Comparison of ENCODE assay signal across 11 cellular contexts in genomic region chr10:102676916-102677315, GRCh38. TPM values are rescaled to one million over a fixed set of nuclear protein-coding genes. Genes with fewer than 3 reads are reported as not detected.
DNase-seq lines count a peak whose midpoint lies in the region; ATAC-seq and TF ChIP-seq lines count a peak whose summit lies in the region.
"Had no signal": no experiment of that assay in that cellular context is flagged by ENCODE, and none has a peak within 500 bp of the region (broad histone marks: within the 10 kb centered on the region; RNA-seq: fewer than 3 reads in every experiment).

No MANE protein-coding gene starts in this region.

- no CpG with 5 or more reads among the region's 4 CpGs for WGBS in IMR-90 (ENCODE audit: extremely low coverage in 2 of 2, insufficient read length in 1 of 2), 2 experiments
- 72 to 77% methylated on average over 4 of the region's 4 CpGs for WGBS in testis, 2 donors

- peak overlapping the region in 4 of 5 experiments; percentile 8 to 98 (median 96) for H3K27ac Mint-ChIP-seq in brain

- peak overlapping the region; percentile 82 for H3K23ac ChIP-seq in IMR-90 (ENCODE audit: low read depth, low read length)

- H4K91ac ChIP-seq in IMR-90 (ENCODE audit: insufficient read depth, low read depth, low read length) = peak overlapping the region; percentile 83

- TF ChIP-seq POLR2A in IMR-90 (IDR thresholded peaks at IDR 0.05; ENCODE audit: low read depth, low read length) (no peak), testis (IDR thresholded peaks at IDR 0.05) (no peak)

- peaks cover 4% of the 10 kb centered on the region; the same call in 1 of the 2 replicates for H3K36me3 ChIP-seq in IMR-90 (ENCODE audit: control insufficient read depth, insufficient read depth, low read length)
- peaks cover 0 to 6% of the 10 kb centered on the region in 2 donors for H3K36me3 ChIP-seq in muscle layer of duodenum (ENCODE audit: control insufficient read depth in 1 of 2, insufficient read depth in 2 of 2, low read length in 2 of 2)
- no peaks in the 10 kb centered on the region for H3K36me3 ChIP-seq in testis (ENCODE audit: low read depth, missing control alignments)

- H3K14ac ChIP-seq in IMR-90 (replicated peaks; ENCODE audit: low read depth, low read length) = peak overlapping the region; percentile 78

- H2BK15ac ChIP-seq in IMR-90 (ENCODE audit: low read depth, low read length) = peak overlapping the region; percentile 79; the same call in 2 of the 3 replicates

- H3K56ac ChIP-seq in IMR-90 (ENCODE audit: extremely low read depth, insufficient read depth, low read length) = peak overlapping the region; percentile 78; the same call in 1 of the 2 replicates

- ATAC-seq in IMR-90 (ENCODE audit: low read depth) (no peak), HG03354 (IDR thresholded peaks at IDR 0.05; ENCODE audit: poor library complexity, severe bottlenecking, unreplicated experiment) (no peak), HG03280 (IDR thresholded peaks at IDR 0.05; ENCODE audit: unreplicated experiment) (no peak)

- in situ Hi-C loops in IMR-90 (cut with MboI; ENCODE audit: low sequenced_read_pairs) = no loop called here

- H4K20me1 ChIP-seq in IMR-90 (ENCODE audit: insufficient read depth, low read length) = no peaks in the 10 kb centered on the region

- peak overlapping the region; percentile 73 for H2AK9ac ChIP-seq in IMR-90 (replicated peaks; ENCODE audit: low read depth, low read length, poor library complexity)

- peak overlapping the region; percentile 76 for H3K4me2 ChIP-seq in IMR-90 (ENCODE audit: low read depth, low read length)

- H3K4me3 ChIP-seq in IMR-90 (ENCODE audit: insufficient read depth, low read depth, low read length) (no peak overlapping the region), muscle layer of duodenum (ENCODE audit: low read depth in 1 of 2, low read length in 2 of 2) (peak overlapping the region in 1 of 2 donors; percentile 8), testis (no peak overlapping the region)

- H2BK5ac ChIP-seq in IMR-90 (ENCODE audit: low read depth, low read length, poor library complexity, severe bottlenecking) = peak overlapping the region; percentile 97

- peaks cover 27% of the 10 kb centered on the region for H3K9me1 ChIP-seq in IMR-90 (ENCODE audit: insufficient read depth, low read length)

- H2AK5ac ChIP-seq in IMR-90 (ENCODE audit: low read depth, low read length) = peak overlapping the region; percentile 71

- peak overlapping the region; percentile 39 for H2AFZ ChIP-seq in IMR-90 (replicated peaks; ENCODE audit: low read length, poor library complexity)

- peak overlapping the region; percentile 89 for H4K5ac ChIP-seq in IMR-90 (ENCODE audit: low read depth, low read length)

- POLR2A ChIA-PET in IMR-90 (lab: Charles Lee; ENCODE audit: unreplicated experiment) = interaction anchor here (1.0 to 1.1 kb wide), 2 partner anchors 16 to 32 kb away, joined by 3 to 14 read pairs; no protein-coding TSS in a partner anchor

- H2BK120ac ChIP-seq in IMR-90 (ENCODE audit: low read depth, low read length) = peak overlapping the region; percentile 85

- dilution Hi-C loops in IMR-90 (cut with HindIII; ENCODE audit: low sequenced_read_pairs, unreplicated experiment) = no loop called here

- peak overlapping the region; percentile 73 for H3K9ac ChIP-seq in IMR-90 (ENCODE audit: low read depth, low read length)

- H2BK20ac ChIP-seq in IMR-90 (ENCODE audit: low read depth, low read length) = peak overlapping the region; percentile 84

- peak overlapping the region; percentile 86 for H3K18ac ChIP-seq in IMR-90 (ENCODE audit: low read depth, low read length)

- H3K9me3 ChIP-seq in IMR-90 (ENCODE audit: control insufficient read depth, insufficient read depth, low read length) (no peaks in the 10 kb centered on the region), muscle layer of duodenum (ENCODE audit: control insufficient read depth in 1 of 2, low read length in 2 of 2) (no peaks in the 10 kb centered on the region), testis (no peaks in the 10 kb centered on the region)

- no peak for TF ChIP-seq CTCF in IMR-90 (conservative IDR thresholded peaks at IDR 0.05; ENCODE audit: low read depth, low read length)
- no peak for TF ChIP-seq CTCF in brain (conservative IDR thresholded peaks at IDR 0.05)
- TF ChIP-seq CTCF in testis (IDR thresholded peaks at IDR 0.05) = no peak

- intact Hi-C loops in IMR-90 (cut with micrococcal nuclease) (loop anchor here (1.0 to 2.0 kb wide), 2 partner anchors 30 to 175 kb away; partner anchors contain the start of gene ACTR1A), testis (cut with DNase I; ENCODE audit: low total_unique reads) (no loop called here)

- H3K36me3 Mint-ChIP-seq in brain = peaks cover 15% of the 10 kb centered on the region

- CTCF ChIA-PET in IMR-90 (lab: Yijun Ruan, JAX) = interaction anchor here (0.6 to 2.9 kb wide), 4 partner anchors 11 to 37 kb away, joined by 3 to 14 read pairs (median 8); partner anchors contain the start of genes ARL3 and SFXN2

- H3K27me3 ChIP-seq in IMR-90 (ENCODE audit: control insufficient read depth, insufficient read depth, low read length) (no peaks in the 10 kb centered on the region), muscle layer of duodenum (ENCODE audit: low read depth, low read length) (no peaks in the 10 kb centered on the region), testis (no peaks in the 10 kb centered on the region)

- no peaks in the 10 kb centered on the region for H3K27me3 Mint-ChIP-seq in brain
- H3K27me3 Mint-ChIP-seq: central memory CD8-positive, alpha-beta T cell; stimulated activated naive CD8-positive, alpha-beta T cell treated with anti-CD3 and anti-CD28 coated beads, Interleukin-15, Interleukin-2, amounts not matched to agents 100 ng/mL and 50 ng/mL, for 24 hours had no signal

- BruUV-seq in IMR-90 (replicated peaks; lab: Mats Ljungman, UMichigan) = no TSS peak

- H3K4ac ChIP-seq in IMR-90 (ENCODE audit: low read depth, low read length) = peak overlapping the region; percentile 66

- H3K27ac ChIP-seq in IMR-90 (ENCODE audit: insufficient read depth, low read length) = peak overlapping the region; percentile 99
- H3K27ac ChIP-seq in muscle layer of duodenum (ENCODE audit: low read length) = peak overlapping the region; percentile 3
- H3K27ac ChIP-seq in testis = peak overlapping the region; percentile 61 to 84

- peaks cover 9 to 53% of the 10 kb centered on the region in 2 experiments; a peak in 3 of 4 replicates for H3K79me1 ChIP-seq in IMR-90 (ENCODE audit: low read depth in 1 of 2, low read length in 2 of 2)

- peak overlapping the region in 3 of 5 experiments; percentile 32 to 81 (median 47) for H3K4me3 Mint-ChIP-seq in brain
- H3K4me3 Mint-ChIP-seq: central memory CD8-positive, alpha-beta T cell; stimulated activated naive CD8-positive, alpha-beta T cell treated with anti-CD3 and anti-CD28 coated beads, Interleukin-15, Interleukin-2, amounts not matched to agents 100 ng/mL and 50 ng/mL, for 24 hours had no signal

- H3K4me1 Mint-ChIP-seq in brain = peaks cover 86% of the 10 kb centered on the region

- peaks cover 0 to 5% (median 0%) of the 10 kb centered on the region in 5 experiments for H3K9me3 Mint-ChIP-seq in brain
- H3K9me3 Mint-ChIP-seq: central memory CD8-positive, alpha-beta T cell; stimulated activated naive CD8-positive, alpha-beta T cell treated with anti-CD3 and anti-CD28 coated beads, Interleukin-15, Interleukin-2, amounts not matched to agents 100 ng/mL and 50 ng/mL, for 24 hours had no signal

- DNase-seq in IMR-90 = no peak
- DNase-seq in testis = no peak
- no peak for DNase-seq in NCI-H2196 treated with DMSO at 0.1 percent for 48 hours (lab: John Stamatoyannopoulos, UW; ENCODE audit: unreplicated experiment)
- DNase-seq: DND-41, NCI-H1694 treated with DMSO at 0.1 percent for 48 hours had no signal

- TF ChIP-seq RAD21 in IMR-90 (IDR thresholded peaks at IDR 0.05; ENCODE audit: low read length) = no peak

- peak overlapping the region; percentile 22 to 83 for H4K8ac ChIP-seq in IMR-90 (ENCODE audit: low read depth in 2 of 2, low read length in 2 of 2)

- H3K4me1 ChIP-seq in IMR-90 (ENCODE audit: control insufficient read depth, insufficient read depth, low read length) = peaks cover 49% of the 10 kb centered on the region
- H3K4me1 ChIP-seq in muscle layer of duodenum (ENCODE audit: control insufficient read depth in 1 of 2, insufficient read depth in 2 of 2, low read length in 2 of 2) = peaks cover 27 to 49% of the 10 kb centered on the region in 2 donors
- peaks cover 70% of the 10 kb centered on the region for H3K4me1 ChIP-seq in testis

TF ChIP-seq in IMR-90, 13 proteins besides CTCF, POLR2A, EP300 and RAD21 (continues in another document):
- no peak for TF ChIP-seq BHLHE40 (IDR thresholded peaks at IDR 0.05; ENCODE audit: low read depth, low read length)
- TF ChIP-seq RCOR1 (IDR thresholded peaks at IDR 0.05; ENCODE audit: insufficient replicate concordance, low read length) = no peak
- TF ChIP-seq SMC3 (IDR thresholded peaks at IDR 0.05; ENCODE audit: low read depth, low read length) = no peak
- TF ChIP-seq NFE2L2 (IDR thresholded peaks at IDR 0.05; ENCODE audit: low read depth, low read length) = no peak

RNA-seq across cellular contexts. Expression of gene TRIM8, which starts 32.6 kb away (rescaled TPM):
- total RNA-seq in IMR-90 (2012; rRNA removed) = 25.5 and 30.0 TPM in 2 replicates
- 124 and 126 TPM in 2 replicates for polyA plus RNA-seq in IMR-90 (2012; rRNA removed)
- polyA plus RNA-seq in IMR-90 (2012; cell fraction: cytosol; rRNA removed) = 102 and 174 TPM in 2 replicates
- polyA plus RNA-seq in IMR-90 (2012; cell fraction: nucleus; rRNA removed; ENCODE audit: low replicate concordance) = 82.9 and 135 TPM in 2 replicates
- 97.4 TPM for polyA plus RNA-seq in brain (ENCODE audit: insufficient read depth, low read depth, low replicate concordance)
- total RNA-seq in testis = 100 to 1,000 TPM; 114 to 170 TPM
- 69.8 TPM for polyA plus RNA-seq in testis (ENCODE audit: insufficient read depth, low read depth, low replicate concordance)

RNA-seq across cellular contexts. Expression of gene ARL3, which starts 37.3 kb away (rescaled TPM):
- total RNA-seq in IMR-90 (2012; rRNA removed) (5.0 and 11.7 TPM in 2 replicates), testis (10 to 100 TPM; 10.8 to 10.9 TPM)
- polyA plus RNA-seq in IMR-90 (2012; rRNA removed) (12.9 and 14.3 TPM in 2 replicates), brain (ENCODE audit: insufficient read depth, low read depth, low replicate concordance) (33.2 TPM), testis (ENCODE audit: insufficient read depth, low read depth, low replicate concordance) (25.2 TPM)
- polyA plus RNA-seq in IMR-90 (2012; cell fraction: cytosol; rRNA removed) = 3.5 and 7.4 TPM in 2 replicates
- 1.1 and 4.1 TPM in 2 replicates for polyA plus RNA-seq in IMR-90 (2012; cell fraction: nucleus; rRNA removed; ENCODE audit: low replicate concordance)

RNA-seq across cellular contexts. Expression of gene SFXN2, which starts 37.5 kb away (rescaled TPM):
- total RNA-seq in IMR-90 (2012; rRNA removed) (4.2 and 11.7 TPM in 2 replicates), testis (1 to 10 TPM; 5.6 to 9.8 TPM)
- polyA plus RNA-seq in IMR-90 (2012; rRNA removed) (6.9 TPM in 2 replicates), brain (ENCODE audit: insufficient read depth, low read depth, low replicate concordance) (5.7 TPM), testis (ENCODE audit: insufficient read depth, low read depth, low replicate concordance) (4.4 TPM)
- 4.3 and 7.5 TPM in 2 replicates for polyA plus RNA-seq in IMR-90 (2012; cell fraction: cytosol; rRNA removed)
- polyA plus RNA-seq in IMR-90 (2012; cell fraction: nucleus; rRNA removed; ENCODE audit: low replicate concordance) = 11.8 and 18.9 TPM in 2 replicates

Comparison
In these comparisons a context has a peak if more than half of its experiments do, and no peak if none do; other contexts are left out.
1. H3K27ac ChIP-seq: peak in every context shown above with its lines; median percentile 99 in IMR-90; 72 in testis; 3 in muscle layer of duodenum.